8 cellular contexts compared by ENCODE assay signal in the genomic region with DNA sequence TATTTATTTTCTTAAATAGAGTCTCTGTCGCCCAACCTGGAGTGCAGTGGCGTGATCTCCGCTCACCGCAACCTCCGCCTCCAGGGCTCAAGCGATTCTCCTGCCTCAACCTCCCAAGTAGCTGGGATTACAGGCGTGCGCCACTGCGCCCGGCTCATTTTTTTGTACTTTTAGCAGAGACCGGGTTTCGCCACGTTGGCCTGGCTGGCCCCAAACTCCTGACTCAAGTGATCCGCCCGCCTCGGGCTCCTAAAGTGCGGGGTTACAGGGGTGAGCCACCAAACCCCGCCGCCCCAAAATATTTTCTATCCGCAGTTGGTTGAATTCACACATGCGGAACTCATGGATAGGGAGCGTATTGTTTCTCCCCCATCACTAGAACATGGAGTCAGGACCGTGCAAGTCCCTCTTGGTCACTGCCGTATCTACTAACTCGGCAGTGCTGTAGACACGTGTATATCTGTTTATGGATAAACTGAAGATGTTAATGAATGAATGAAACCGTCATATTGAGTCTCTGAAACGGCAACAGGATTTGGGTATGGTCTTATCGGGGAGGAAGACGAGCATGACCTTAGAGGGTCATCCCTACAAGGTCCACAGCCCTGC. TPM values are rescaled to one million over a fixed set of nuclear protein-coding genes. Genes with fewer than 3 reads are reported as not detected.
A peak's percentile ranks its signal among the peaks of the same experiment; 100 is the strongest.
DNase-seq lines count a peak whose midpoint lies in the region; ATAC-seq and TF ChIP-seq lines count a peak whose summit lies in the region.

No MANE protein-coding gene starts in this region.

- peaks cover 0 to 19% (median 5%) of the 10 kb centered on the region in 11 experiments; a peak in 7 of 22 replicates for H3K36me3 ChIP-seq in BLaER1 treated with 17β-estradiol and CSF1 and Interleukin-3, amounts not matched to agents 10 nM and 100 nM
- peaks cover 3% of the 10 kb centered on the region; the same call in 1 of the 2 replicates for H3K36me3 ChIP-seq in KOPT-K1 (ENCODE audit: insufficient read depth, low read length)

- H3K36me3 Mint-ChIP-seq in central memory CD8-positive, alpha-beta T cell (ENCODE audit: insufficient read depth) = peaks cover 18% of the 10 kb centered on the region
- no peaks in the 10 kb centered on the region for H3K36me3 Mint-ChIP-seq in mesothelial cell of epicardium

- H3K9ac ChIP-seq in BLaER1 treated with 17β-estradiol and CSF1 and Interleukin-3, amounts not matched to agents 10 nM and 100 nM = peak overlapping the region; percentile 88 to 95 (median 93)

- peak overlapping the region; percentile 82 to 97 (median 94) for H3K27ac ChIP-seq in BLaER1 treated with 17β-estradiol and CSF1 and Interleukin-3, amounts not matched to agents 10 nM and 100 nM
- H3K27ac ChIP-seq in KOPT-K1 (ENCODE audit: low read depth, low read length, poor library complexity, severe bottlenecking) = peak overlapping the region; percentile 87

- H3K4me1 Mint-ChIP-seq in central memory CD8-positive, alpha-beta T cell = peaks cover 50% of the 10 kb centered on the region
- peaks cover 13% of the 10 kb centered on the region for H3K4me1 Mint-ChIP-seq in mesothelial cell of epicardium

- H3K9me3 ChIP-seq in BLaER1 treated with 17β-estradiol and CSF1 and Interleukin-3, amounts not matched to agents 10 nM and 100 nM (replicated peaks in 1 of 11) = no peaks in the 10 kb centered on the region
- no peaks in the 10 kb centered on the region for H3K9me3 ChIP-seq in KOPT-K1 (ENCODE audit: insufficient read depth, low read length, poor library complexity, severe bottlenecking)

- peak overlapping the region; percentile 74 to 97 (median 86) for H3K4me3 ChIP-seq in BLaER1 treated with 17β-estradiol and CSF1 and Interleukin-3, amounts not matched to agents 10 nM and 100 nM

- no peaks in the 10 kb centered on the region for H3K27me3 ChIP-seq in BLaER1 treated with 17β-estradiol and CSF1 and Interleukin-3, amounts not matched to agents 10 nM and 100 nM

- no peaks in the 10 kb centered on the region for H3K27me3 Mint-ChIP-seq in central memory CD8-positive, alpha-beta T cell
- H3K27me3 Mint-ChIP-seq in mesothelial cell of epicardium (ENCODE audit: low read depth) = no peaks in the 10 kb centered on the region

- H3K4me1 ChIP-seq in BLaER1 treated with 17β-estradiol and CSF1 and Interleukin-3, amounts not matched to agents 10 nM and 100 nM = peaks cover 35 to 73% (median 45%) of the 10 kb centered on the region in 10 experiments

- no peak for ATAC-seq in central memory CD8-positive, alpha-beta T cell (replicated peaks; ENCODE audit: extremely low read depth, poor library complexity, severe bottlenecking)
- ATAC-seq in HG02938 (IDR thresholded peaks at IDR 0.05; ENCODE audit: unreplicated experiment) = no peak

- H4K20me1 ChIP-seq in BLaER1 treated with 17β-estradiol and CSF1 and Interleukin-3, amounts not matched to agents 10 nM and 100 nM = peaks cover 7 to 41% (median 20%) of the 10 kb centered on the region in 11 experiments; a peak in 16 of 22 replicates

- H3K9me3 Mint-ChIP-seq in central memory CD8-positive, alpha-beta T cell = no peaks in the 10 kb centered on the region
- H3K9me3 Mint-ChIP-seq in mesothelial cell of epicardium = no peaks in the 10 kb centered on the region

- TF ChIP-seq CTCF in mesothelial cell of epicardium (IDR thresholded peaks at IDR 0.05; ENCODE audit: unreplicated experiment) = no peak

- H3K4me3 Mint-ChIP-seq in central memory CD8-positive, alpha-beta T cell = peak overlapping the region; percentile 86
- peak overlapping the region; percentile 88 for H3K4me3 Mint-ChIP-seq in mesothelial cell of epicardium

- peak overlapping the region; percentile 96 for H3K27ac Mint-ChIP-seq in central memory CD8-positive, alpha-beta T cell (ENCODE audit: low read depth)
- H3K27ac Mint-ChIP-seq in mesothelial cell of epicardium = peak overlapping the region; percentile 97

- DNase-seq in central memory CD8-positive, alpha-beta T cell (ENCODE audit: low spot score in 2 of 2) = no peak
- DNase-seq in mesothelial cell of epicardium (ENCODE audit: low spot score in 2 of 2, unreplicated experiment in 2 of 2) (no peak), NCI-H187 treated with DMSO at 0.1 percent for 48 hours (lab: John Stamatoyannopoulos, UW) (no peak), NAMALWA (ENCODE audit: low spot score) (no peak), MV-4-11 (lab: John Stamatoyannopoulos, UW) (no peak)

- peak overlapping the region; percentile 71 to 95 (median 91) for H3K4me2 ChIP-seq in BLaER1 treated with 17β-estradiol and CSF1 and Interleukin-3, amounts not matched to agents 10 nM and 100 nM

RNA-seq across cellular contexts. Expression of a gene that starts 0.9 kb away (rescaled TPM):
- total RNA-seq in mesothelial cell of epicardium = 9.9 to 11.8 TPM (median 10.7 TPM) in 3 replicates

RNA-seq across cellular contexts. Expression of a gene that starts 2.0 kb away (rescaled TPM):
- 10.3 to 11.2 TPM (median 10.4 TPM) in 3 replicates for total RNA-seq in mesothelial cell of epicardium
